Comparison of ENCODE assay signal across 1 cellular context in the genomic region with DNA sequence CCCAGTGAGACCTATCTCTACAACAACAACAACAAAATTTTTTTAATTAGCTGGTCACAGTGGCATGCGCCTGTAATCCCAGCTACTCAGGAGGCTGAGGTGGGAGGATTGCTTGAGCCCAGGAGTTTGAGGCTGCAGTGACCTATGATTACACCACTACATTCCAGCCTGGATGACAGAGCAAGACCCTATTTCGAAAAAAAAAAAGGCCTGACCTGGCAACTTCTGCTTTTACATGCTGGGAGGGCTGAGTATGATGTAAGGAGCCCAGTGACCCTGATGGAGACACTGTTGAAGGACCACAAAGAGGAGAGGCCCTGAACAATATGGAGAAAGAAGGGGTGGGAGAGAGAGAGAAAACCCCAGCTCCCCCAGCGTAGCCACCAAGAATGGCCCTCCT.
TF ChIP-seq lines count a peak whose summit lies in the region.

No MANE protein-coding gene starts in this region.

TF ChIP-seq in K562, 482 proteins besides CTCF, POLR2A, EP300 and RAD21 (continued from another document):
- TF ChIP-seq, protein P1, sequence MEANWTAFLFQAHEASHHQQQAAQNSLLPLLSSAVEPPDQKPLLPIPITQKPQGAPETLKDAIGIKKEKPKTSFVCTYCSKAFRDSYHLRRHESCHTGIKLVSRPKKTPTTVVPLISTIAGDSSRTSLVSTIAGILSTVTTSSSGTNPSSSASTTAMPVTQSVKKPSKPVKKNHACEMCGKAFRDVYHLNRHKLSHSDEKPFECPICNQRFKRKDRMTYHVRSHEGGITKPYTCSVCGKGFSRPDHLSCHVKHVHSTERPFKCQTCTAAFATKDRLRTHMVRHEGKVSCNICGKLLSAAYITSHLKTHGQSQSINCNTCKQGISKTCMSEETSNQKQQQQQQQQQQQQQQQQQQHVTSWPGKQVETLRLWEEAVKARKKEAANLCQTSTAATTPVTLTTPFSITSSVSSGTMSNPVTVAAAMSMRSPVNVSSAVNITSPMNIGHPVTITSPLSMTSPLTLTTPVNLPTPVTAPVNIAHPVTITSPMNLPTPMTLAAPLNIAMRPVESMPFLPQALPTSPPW (CRISPR knock-in tag; IDR thresholded peaks at IDR 0.05) = no peak
- no peak for TF ChIP-seq ZNF583 (CRISPR knock-in tag; IDR thresholded peaks at IDR 0.05)
- TF ChIP-seq, protein P2, sequence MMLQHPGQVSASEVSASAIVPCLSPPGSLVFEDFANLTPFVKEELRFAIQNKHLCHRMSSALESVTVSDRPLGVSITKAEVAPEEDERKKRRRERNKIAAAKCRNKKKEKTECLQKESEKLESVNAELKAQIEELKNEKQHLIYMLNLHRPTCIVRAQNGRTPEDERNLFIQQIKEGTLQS (IDR thresholded peaks at IDR 0.05) = peak; percentile 25; the same call in 1 of the 2 replicates
- TF ChIP-seq, protein P2 (CRISPR knock-in tag; conservative IDR thresholded peaks at IDR 0.05) = no peak
- TF ChIP-seq, protein P3, sequence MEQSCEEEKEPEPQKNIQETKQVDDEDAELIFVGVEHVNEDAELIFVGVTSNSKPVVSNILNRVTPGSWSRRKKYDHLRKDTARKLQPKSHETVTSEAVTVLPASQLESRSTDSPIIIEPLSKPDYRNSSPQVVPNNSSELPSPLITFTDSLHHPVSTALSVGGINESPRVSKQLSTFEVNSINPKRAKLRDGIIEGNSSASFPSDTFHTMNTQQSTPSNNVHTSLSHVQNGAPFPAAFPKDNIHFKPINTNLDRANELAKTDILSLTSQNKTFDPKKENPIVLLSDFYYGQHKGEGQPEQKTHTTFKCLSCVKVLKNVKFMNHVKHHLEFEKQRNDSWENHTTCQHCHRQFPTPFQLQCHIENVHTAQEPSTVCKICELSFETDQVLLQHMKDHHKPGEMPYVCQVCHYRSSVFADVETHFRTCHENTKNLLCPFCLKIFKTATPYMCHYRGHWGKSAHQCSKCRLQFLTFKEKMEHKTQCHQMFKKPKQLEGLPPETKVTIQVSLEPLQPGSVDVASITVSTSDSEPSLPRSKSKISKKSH (CRISPR knock-in tag; IDR thresholded peaks at IDR 0.05) = no peak
- TF ChIP-seq HEY1 (CRISPR knock-in tag; IDR thresholded peaks at IDR 0.05; ENCODE audit: borderline replicate concordance) = no peak
- no peak for TF ChIP-seq JUNB (CRISPR knock-in tag; conservative IDR thresholded peaks at IDR 0.05)
- TF ChIP-seq MYBL2 (IDR thresholded peaks at IDR 0.05; ENCODE audit: low read depth) = no peak
- TF ChIP-seq MYBL2 (CRISPR knock-in tag; IDR thresholded peaks at IDR 0.05; ENCODE audit: borderline replicate concordance) = no peak
- TF ChIP-seq, protein P4, sequence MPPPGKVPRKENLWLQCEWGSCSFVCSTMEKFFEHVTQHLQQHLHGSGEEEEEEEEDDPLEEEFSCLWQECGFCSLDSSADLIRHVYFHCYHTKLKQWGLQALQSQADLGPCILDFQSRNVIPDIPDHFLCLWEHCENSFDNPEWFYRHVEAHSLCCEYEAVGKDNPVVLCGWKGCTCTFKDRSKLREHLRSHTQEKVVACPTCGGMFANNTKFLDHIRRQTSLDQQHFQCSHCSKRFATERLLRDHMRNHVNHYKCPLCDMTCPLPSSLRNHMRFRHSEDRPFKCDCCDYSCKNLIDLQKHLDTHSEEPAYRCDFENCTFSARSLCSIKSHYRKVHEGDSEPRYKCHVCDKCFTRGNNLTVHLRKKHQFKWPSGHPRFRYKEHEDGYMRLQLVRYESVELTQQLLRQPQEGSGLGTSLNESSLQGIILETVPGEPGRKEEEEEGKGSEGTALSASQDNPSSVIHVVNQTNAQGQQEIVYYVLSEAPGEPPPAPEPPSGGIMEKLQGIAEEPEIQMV (tag; conservative IDR thresholded peaks at IDR 0.05; ENCODE audit: low read depth) = no peak
- no peak for TF ChIP-seq STAG1 (CRISPR knock-in tag; IDR thresholded peaks at IDR 0.05; ENCODE audit: borderline replicate concordance)
- no peak for TF ChIP-seq RBM17 (IDR thresholded peaks at IDR 0.05; ENCODE audit: borderline replicate concordance, low read depth, low read length)
- no peak for TF ChIP-seq CBX8 (IDR thresholded peaks at IDR 0.05; ENCODE audit: borderline replicate concordance, extremely low read depth, low read depth, low read length, poor library complexity, severe bottlenecking)
- no peak for TF ChIP-seq FUS (optimal IDR thresholded peaks at IDR 0.05; ENCODE audit: low read depth, low read length)
- no peak for TF ChIP-seq IRF2 (CRISPR knock-in tag; IDR thresholded peaks at IDR 0.05)
- no peak for TF ChIP-seq KAT2B (IDR thresholded peaks at IDR 0.05; ENCODE audit: low read depth, low read length)
- no peak for TF ChIP-seq PHF21A (IDR thresholded peaks at IDR 0.05; ENCODE audit: borderline replicate concordance, low read depth)
- TF ChIP-seq, protein P5, sequence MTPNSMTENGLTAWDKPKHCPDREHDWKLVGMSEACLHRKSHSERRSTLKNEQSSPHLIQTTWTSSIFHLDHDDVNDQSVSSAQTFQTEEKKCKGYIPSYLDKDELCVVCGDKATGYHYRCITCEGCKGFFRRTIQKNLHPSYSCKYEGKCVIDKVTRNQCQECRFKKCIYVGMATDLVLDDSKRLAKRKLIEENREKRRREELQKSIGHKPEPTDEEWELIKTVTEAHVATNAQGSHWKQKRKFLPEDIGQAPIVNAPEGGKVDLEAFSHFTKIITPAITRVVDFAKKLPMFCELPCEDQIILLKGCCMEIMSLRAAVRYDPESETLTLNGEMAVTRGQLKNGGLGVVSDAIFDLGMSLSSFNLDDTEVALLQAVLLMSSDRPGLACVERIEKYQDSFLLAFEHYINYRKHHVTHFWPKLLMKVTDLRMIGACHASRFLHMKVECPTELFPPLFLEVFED (CRISPR knock-in tag; conservative IDR thresholded peaks at IDR 0.05) = no peak
- no peak for TF ChIP-seq BRD9 (IDR thresholded peaks at IDR 0.05; ENCODE audit: low read depth, partially characterized antibody)
- TF ChIP-seq FIP1L1 (IDR thresholded peaks at IDR 0.05; ENCODE audit: low read depth, low read length, poor library complexity, severe bottlenecking) = no peak
- TF ChIP-seq POLR3A (IDR thresholded peaks at IDR 0.05; ENCODE audit: borderline replicate concordance, extremely low read depth, insufficient read depth, insufficient read length) = no peak
- no peak for TF ChIP-seq ZNF766 (CRISPR knock-in tag; conservative IDR thresholded peaks at IDR 0.05)
- TF ChIP-seq ZNF384 (IDR thresholded peaks at IDR 0.05; ENCODE audit: low read depth, low read length) = peak; percentile 75
- TF ChIP-seq ZNF263 (CRISPR knock-in tag; IDR thresholded peaks at IDR 0.05; ENCODE audit: borderline replicate concordance) = no peak
- no peak for TF ChIP-seq TFAM (CRISPR knock-in tag; conservative IDR thresholded peaks at IDR 0.05)
- TF ChIP-seq, protein P6, sequence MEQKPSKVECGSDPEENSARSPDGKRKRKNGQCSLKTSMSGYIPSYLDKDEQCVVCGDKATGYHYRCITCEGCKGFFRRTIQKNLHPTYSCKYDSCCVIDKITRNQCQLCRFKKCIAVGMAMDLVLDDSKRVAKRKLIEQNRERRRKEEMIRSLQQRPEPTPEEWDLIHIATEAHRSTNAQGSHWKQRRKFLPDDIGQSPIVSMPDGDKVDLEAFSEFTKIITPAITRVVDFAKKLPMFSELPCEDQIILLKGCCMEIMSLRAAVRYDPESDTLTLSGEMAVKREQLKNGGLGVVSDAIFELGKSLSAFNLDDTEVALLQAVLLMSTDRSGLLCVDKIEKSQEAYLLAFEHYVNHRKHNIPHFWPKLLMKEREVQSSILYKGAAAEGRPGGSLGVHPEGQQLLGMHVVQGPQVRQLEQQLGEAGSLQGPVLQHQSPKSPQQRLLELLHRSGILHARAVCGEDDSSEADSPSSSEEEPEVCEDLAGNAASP (IDR thresholded peaks at IDR 0.05) = no peak
- no peak for TF ChIP-seq NFRKB (IDR thresholded peaks at IDR 0.05; ENCODE audit: low read depth)
- no peak for TF ChIP-seq NRF1 (conservative IDR thresholded peaks at IDR 0.05 in 1 of 2, IDR thresholded peaks at IDR 0.05 in 1 of 2)
- TF ChIP-seq ZNF551 (CRISPR knock-in tag; IDR thresholded peaks at IDR 0.05) = no peak
- TF ChIP-seq, protein P7, sequence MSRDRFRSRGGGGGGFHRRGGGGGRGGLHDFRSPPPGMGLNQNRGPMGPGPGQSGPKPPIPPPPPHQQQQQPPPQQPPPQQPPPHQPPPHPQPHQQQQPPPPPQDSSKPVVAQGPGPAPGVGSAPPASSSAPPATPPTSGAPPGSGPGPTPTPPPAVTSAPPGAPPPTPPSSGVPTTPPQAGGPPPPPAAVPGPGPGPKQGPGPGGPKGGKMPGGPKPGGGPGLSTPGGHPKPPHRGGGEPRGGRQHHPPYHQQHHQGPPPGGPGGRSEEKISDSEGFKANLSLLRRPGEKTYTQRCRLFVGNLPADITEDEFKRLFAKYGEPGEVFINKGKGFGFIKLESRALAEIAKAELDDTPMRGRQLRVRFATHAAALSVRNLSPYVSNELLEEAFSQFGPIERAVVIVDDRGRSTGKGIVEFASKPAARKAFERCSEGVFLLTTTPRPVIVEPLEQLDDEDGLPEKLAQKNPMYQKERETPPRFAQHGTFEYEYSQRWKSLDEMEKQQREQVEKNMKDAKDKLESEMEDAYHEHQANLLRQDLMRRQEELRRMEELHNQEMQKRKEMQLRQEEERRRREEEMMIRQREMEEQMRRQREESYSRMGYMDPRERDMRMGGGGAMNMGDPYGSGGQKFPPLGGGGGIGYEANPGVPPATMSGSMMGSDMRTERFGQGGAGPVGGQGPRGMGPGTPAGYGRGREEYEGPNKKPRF (IDR thresholded peaks at IDR 0.05; ENCODE audit: low read depth, low read length) = no peak
- TF ChIP-seq WHSC1 (IDR thresholded peaks at IDR 0.05; ENCODE audit: low read length) = no peak
- TF ChIP-seq ZNF57 (CRISPR knock-in tag; IDR thresholded peaks at IDR 0.05) = no peak
- TF ChIP-seq, protein P8, sequence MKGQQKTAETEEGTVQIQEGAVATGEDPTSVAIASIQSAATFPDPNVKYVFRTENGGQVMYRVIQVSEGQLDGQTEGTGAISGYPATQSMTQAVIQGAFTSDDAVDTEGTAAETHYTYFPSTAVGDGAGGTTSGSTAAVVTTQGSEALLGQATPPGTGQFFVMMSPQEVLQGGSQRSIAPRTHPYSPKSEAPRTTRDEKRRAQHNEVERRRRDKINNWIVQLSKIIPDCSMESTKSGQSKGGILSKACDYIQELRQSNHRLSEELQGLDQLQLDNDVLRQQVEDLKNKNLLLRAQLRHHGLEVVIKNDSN (CRISPR knock-in tag; IDR thresholded peaks at IDR 0.05) = no peak
- 0 out of 4 replicates have a peak, but pooled peaks of 1 of the 2 experiments have one; percentile 62 for TF ChIP-seq TEAD1 (CRISPR knock-in tag; IDR thresholded peaks at IDR 0.05)
- 0 out of 2 replicates have a peak, but pooled peaks have one; percentile 17 for TF ChIP-seq CTBP1 (IDR thresholded peaks at IDR 0.05; ENCODE audit: borderline replicate concordance)
- peak; percentile 35; the same call in 1 of the 2 replicates for TF ChIP-seq ATF7 (IDR thresholded peaks at IDR 0.05)
- TF ChIP-seq, protein P9, sequence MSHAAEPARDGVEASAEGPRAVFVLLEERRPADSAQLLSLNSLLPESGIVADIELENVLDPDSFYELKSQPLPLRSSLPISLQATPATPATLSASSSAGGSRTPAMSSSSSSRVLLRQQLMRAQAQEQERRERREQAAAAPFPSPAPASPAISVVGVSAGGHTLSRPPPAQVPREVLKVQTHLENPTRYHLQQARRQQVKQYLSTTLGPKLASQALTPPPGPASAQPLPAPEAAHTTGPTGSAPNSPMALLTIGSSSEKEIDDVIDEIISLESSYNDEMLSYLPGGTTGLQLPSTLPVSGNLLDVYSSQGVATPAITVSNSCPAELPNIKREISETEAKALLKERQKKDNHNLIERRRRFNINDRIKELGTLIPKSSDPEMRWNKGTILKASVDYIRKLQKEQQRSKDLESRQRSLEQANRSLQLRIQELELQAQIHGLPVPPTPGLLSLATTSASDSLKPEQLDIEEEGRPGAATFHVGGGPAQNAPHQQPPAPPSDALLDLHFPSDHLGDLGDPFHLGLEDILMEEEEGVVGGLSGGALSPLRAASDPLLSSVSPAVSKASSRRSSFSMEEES (CRISPR knock-in tag; IDR thresholded peaks at IDR 0.05) = no peak
- no peak for TF ChIP-seq EHMT2 (IDR thresholded peaks at IDR 0.05)
- no peak for TF ChIP-seq ELF4 (CRISPR knock-in tag; IDR thresholded peaks at IDR 0.05)
- TF ChIP-seq ILK (tag; IDR thresholded peaks at IDR 0.05; ENCODE audit: borderline replicate concordance, low read depth) = no peak
- peak; percentile 27; the same call in 1 of the 2 replicates for TF ChIP-seq MAFK (IDR thresholded peaks at IDR 0.05; ENCODE audit: low read length)
- no peak for TF ChIP-seq MEF2A (IDR thresholded peaks at IDR 0.05; ENCODE audit: control insufficient read depth, low read depth, low read length)
- TF ChIP-seq CBFB (CRISPR knock-in tag; IDR thresholded peaks at IDR 0.05) = no peak
- TF ChIP-seq MAFG (tag; conservative IDR thresholded peaks at IDR 0.05) = peak; percentile 33; the same call in 1 of the 2 replicates
- TF ChIP-seq KDM5B (IDR thresholded peaks at IDR 0.05; ENCODE audit: insufficient replicate concordance, low read depth, low read length) = no peak
- peak; percentile 19 for TF ChIP-seq RBM25 (IDR thresholded peaks at IDR 0.05; ENCODE audit: low read depth, low read length, severe bottlenecking)
- TF ChIP-seq FOXP1 (CRISPR knock-in tag; IDR thresholded peaks at IDR 0.05) = no peak
- TF ChIP-seq ZKSCAN3 (CRISPR knock-in tag; IDR thresholded peaks at IDR 0.05) = no peak
- no peak for TF ChIP-seq DPF2 (IDR thresholded peaks at IDR 0.05)
- TF ChIP-seq BCL6 (CRISPR knock-in tag; IDR thresholded peaks at IDR 0.05) = no peak
- no peak for TF ChIP-seq YY1 (IDR thresholded peaks at IDR 0.05; ENCODE audit: borderline replicate concordance in 1 of 3, control insufficient read depth in 1 of 3, extremely low read depth in 1 of 3, insufficient read depth in 3 of 3, insufficient read length in 1 of 3, insufficient replicate concordance in 2 of 3, low read depth in 1 of 3, low read length in 2 of 3)
